Comparison of ENCODE assay signal across 5 cellular contexts in genomic region chr6:4615231-4615630, GRCh38.
"Had no signal": no experiment of that assay in that cellular context is flagged by ENCODE, and none has a peak within 500 bp of the region (broad histone marks: within the 10 kb centered on the region; RNA-seq: fewer than 3 reads in every experiment).

No MANE protein-coding gene starts in this region.

- DNase-seq: KBM-7 had no signal

- H3K4me3 Mint-ChIP-seq: IgD-negative memory B cell had no signal

- H3K27ac ChIP-seq: HL-60 had no signal

- H3K27ac Mint-ChIP-seq: IgD-negative memory B cell had no signal

- ATAC-seq: HepG2, K562 had no signal

- H3K4me3 ChIP-seq: K562 had no signal

- H3K36me3 Mint-ChIP-seq: IgD-negative memory B cell had no signal
